In the genomic region with DNA sequence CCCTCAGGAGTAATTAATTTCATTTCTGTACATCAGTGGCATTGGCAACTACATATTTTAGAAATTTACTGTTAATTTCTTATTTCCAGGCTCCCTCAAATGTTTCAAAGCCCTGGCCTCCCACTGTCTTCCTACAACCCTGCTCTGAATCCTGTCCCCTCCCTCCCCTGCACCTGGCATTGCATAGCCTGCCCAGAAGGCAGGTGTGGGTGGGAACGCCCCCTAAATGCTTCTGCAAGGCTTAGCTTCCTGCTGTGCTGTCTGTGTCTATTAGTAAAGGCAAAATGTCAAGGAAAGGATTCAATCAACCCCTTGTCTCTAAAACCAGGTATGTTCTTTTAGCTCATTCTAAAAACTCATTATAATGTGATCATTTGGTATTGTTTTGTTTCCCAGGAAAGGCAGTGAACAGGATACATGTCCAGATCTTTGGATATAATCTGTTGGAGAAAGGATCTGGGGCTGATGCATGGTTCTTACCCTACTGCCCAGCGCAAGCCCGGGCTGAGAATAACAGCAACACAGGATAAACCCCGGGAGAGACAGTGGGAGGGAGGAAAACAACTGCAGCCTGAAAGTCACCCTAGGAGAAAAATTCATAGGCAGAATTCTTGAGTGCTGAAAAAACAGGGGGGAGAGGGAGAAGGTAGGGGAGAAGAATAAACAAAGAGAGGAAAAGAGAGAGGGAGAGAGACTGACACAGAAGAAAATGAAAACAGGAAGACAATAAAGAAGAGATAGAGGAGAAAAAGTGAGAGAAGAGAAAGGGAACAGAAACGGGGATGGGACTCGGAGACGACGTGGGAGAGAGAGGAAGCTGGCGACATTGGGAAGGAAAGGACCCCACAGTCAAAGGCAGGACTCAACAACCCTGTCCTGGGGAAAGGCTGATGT, we compare ENCODE assay signal across 1 cellular context.
A peak's percentile ranks its signal among the peaks of the same experiment; 100 is the strongest.
TF ChIP-seq lines count a peak whose summit lies in the region.

No MANE protein-coding gene starts in this region.

TF ChIP-seq in K562, 482 proteins besides CTCF, POLR2A, EP300 and RAD21 (continued from another document):
- TF ChIP-seq, protein P1, sequence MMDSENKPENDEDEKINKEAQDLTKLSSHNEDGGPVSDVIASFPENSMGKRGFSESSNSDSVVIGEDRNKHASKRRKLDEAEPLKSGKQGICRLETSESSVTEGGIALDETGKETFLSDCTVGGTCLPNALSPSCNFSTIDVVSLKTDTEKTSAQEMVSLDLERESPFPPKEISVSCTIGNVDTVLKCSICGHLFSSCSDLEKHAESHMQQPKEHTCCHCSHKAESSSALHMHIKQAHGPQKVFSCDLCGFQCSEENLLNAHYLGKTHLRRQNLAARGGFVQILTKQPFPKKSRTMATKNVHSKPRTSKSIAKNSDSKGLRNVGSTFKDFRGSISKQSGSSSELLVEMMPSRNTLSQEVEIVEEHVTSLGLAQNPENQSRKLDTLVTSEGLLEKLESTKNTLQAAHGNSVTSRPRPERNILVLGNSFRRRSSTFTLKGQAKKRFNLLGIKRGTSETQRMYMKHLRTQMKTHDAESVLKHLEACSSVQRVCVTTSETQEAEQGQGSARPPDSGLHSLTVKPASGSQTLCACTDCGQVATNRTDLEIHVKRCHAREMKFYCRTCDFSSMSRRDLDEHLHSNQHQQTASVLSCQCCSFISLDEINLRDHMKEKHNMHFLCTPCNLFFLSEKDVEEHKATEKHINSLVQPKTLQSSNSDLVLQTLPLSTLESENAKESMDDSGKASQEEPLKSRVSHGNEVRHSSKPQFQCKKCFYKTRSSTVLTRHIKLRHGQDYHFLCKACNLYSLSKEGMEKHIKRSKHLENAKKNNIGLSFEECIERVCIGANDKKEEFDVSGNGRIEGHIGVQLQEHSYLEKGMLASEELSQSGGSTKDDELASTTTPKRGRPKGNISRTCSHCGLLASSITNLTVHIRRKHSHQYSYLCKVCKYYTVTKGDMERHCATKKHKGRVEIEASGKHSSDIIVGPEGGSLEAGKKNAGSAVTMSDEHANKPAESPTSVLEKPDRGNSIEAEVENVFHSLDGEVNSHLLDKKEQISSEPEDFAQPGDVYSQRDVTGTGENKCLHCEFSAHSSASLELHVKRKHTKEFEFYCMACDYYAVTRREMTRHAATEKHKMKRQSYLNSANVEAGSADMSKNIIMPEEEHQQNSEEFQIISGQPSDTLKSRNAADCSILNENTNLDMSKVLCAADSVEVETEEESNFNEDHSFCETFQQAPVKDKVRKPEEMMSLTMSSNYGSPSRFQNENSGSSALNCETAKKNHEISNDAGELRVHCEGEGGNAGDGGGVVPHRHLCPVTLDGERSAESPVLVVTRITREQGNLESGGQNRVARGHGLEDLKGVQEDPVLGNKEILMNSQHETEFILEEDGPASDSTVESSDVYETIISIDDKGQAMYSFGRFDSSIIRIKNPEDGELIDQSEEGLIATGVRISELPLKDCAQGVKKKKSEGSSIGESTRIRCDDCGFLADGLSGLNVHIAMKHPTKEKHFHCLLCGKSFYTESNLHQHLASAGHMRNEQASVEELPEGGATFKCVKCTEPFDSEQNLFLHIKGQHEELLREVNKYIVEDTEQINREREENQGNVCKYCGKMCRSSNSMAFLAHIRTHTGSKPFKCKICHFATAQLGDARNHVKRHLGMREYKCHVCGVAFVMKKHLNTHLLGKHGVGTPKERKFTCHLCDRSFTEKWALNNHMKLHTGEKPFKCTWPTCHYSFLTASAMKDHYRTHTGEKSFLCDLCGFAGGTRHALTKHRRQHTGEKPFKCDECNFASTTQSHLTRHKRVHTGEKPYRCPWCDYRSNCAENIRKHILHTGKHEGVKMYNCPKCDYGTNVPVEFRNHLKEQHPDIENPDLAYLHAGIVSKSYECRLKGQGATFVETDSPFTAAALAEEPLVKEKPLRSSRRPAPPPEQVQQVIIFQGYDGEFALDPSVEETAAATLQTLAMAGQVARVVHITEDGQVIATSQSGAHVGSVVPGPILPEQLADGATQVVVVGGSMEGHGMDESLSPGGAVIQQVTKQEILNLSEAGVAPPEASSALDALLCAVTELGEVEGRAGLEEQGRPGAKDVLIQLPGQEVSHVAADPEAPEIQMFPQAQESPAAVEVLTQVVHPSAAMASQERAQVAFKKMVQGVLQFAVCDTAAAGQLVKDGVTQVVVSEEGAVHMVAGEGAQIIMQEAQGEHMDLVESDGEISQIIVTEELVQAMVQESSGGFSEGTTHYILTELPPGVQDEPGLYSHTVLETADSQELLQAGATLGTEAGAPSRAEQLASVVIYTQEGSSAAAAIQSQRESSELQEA (IDR thresholded peaks at IDR 0.05; ENCODE audit: low read depth), result peak; percentile 48; the same call in 1 of the 2 replicates
- TF ChIP-seq, protein P2, sequence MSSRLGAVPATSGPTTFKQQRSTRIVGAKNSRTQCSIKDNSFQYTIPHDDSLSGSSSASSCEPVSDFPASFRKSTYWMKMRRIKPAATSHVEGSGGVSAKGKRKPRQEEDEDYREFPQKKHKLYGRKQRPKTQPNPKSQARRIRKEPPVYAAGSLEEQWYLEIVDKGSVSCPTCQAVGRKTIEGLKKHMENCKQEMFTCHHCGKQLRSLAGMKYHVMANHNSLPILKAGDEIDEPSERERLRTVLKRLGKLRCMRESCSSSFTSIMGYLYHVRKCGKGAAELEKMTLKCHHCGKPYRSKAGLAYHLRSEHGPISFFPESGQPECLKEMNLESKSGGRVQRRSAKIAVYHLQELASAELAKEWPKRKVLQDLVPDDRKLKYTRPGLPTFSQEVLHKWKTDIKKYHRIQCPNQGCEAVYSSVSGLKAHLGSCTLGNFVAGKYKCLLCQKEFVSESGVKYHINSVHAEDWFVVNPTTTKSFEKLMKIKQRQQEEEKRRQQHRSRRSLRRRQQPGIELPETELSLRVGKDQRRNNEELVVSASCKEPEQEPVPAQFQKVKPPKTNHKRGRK (tag; IDR thresholded peaks at IDR 0.05), result peak; percentile 95
- no peak for TF ChIP-seq ARID1B (IDR thresholded peaks at IDR 0.05)
- no peak for TF ChIP-seq DNMT1 (IDR thresholded peaks at IDR 0.05)
- TF ChIP-seq, protein P3, sequence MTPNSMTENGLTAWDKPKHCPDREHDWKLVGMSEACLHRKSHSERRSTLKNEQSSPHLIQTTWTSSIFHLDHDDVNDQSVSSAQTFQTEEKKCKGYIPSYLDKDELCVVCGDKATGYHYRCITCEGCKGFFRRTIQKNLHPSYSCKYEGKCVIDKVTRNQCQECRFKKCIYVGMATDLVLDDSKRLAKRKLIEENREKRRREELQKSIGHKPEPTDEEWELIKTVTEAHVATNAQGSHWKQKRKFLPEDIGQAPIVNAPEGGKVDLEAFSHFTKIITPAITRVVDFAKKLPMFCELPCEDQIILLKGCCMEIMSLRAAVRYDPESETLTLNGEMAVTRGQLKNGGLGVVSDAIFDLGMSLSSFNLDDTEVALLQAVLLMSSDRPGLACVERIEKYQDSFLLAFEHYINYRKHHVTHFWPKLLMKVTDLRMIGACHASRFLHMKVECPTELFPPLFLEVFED (CRISPR knock-in tag; conservative IDR thresholded peaks at IDR 0.05), result 0 out of 2 replicates have a peak, but pooled peaks have one; percentile 67
- no peak for TF ChIP-seq MTF1 (CRISPR knock-in tag; IDR thresholded peaks at IDR 0.05; ENCODE audit: borderline replicate concordance)
- TF ChIP-seq ZBTB17 (CRISPR knock-in tag; IDR thresholded peaks at IDR 0.05), result no peak
- no peak for TF ChIP-seq RUNX1 (IDR thresholded peaks at IDR 0.05; ENCODE audit: low read depth)
